ENCODE assay signal across 22 cellular contexts in genomic region chr3:126147147-126147931, GRCh38. TPM values are rescaled to one million over a fixed set of nuclear protein-coding genes. Genes with fewer than 3 reads are reported as not detected.
A peak's percentile ranks its signal among the peaks of the same experiment; 100 is the strongest.
DNase-seq lines count a peak whose midpoint lies in the region; ATAC-seq and TF ChIP-seq lines count a peak whose summit lies in the region.
"Had no signal": no experiment of that assay in that cellular context is flagged by ENCODE, and none has a peak within 500 bp of the region (broad histone marks: within the 10 kb centered on the region; RNA-seq: fewer than 3 reads in every experiment).

No MANE protein-coding gene starts in this region.

- no peak for TF ChIP-seq CTCF in left lung (IDR thresholded peaks at IDR 0.05)
- no peak for TF ChIP-seq CTCF in spleen (IDR thresholded peaks at IDR 0.05 in 8 of 11, conservative IDR thresholded peaks at IDR 0.05 in 3 of 11)

- H3K27me3 Mint-ChIP-seq in immature natural killer cell (ENCODE audit: low read depth in 3 of 3): peaks cover 0 to 3% (median 2%) of the 10 kb centered on the region in 3 donors
- H3K27me3 Mint-ChIP-seq: effector memory CD8-positive, alpha-beta T cell had no signal

- 71 to 97% (median 89%) methylated on average over 4 to 7 of the region's 7 CpGs for WGBS in spleen, 5 donors

- intact Hi-C loops in left lung (cut with DNase I): no loop called here
- intact Hi-C loops in spleen (cut with DNase I; ENCODE audit: low total_unique reads): no loop called here

- H3K27ac ChIP-seq in left lung: no peak overlapping the region
- H3K27ac ChIP-seq in spleen: no peak overlapping the region
- H3K27ac ChIP-seq: ascending aorta, neutrophil, SJCRH30 had no signal

- no peaks in the 10 kb centered on the region for H3K27me3 ChIP-seq in left lung
- H3K27me3 ChIP-seq in spleen (replicated peaks in 1 of 7): no peaks in the 10 kb centered on the region
- H3K27me3 ChIP-seq: ascending aorta, SJCRH30 had no signal

- DNase-seq in AG20443 (ENCODE audit: low spot score) (peak; percentile 3), GM03348 (ENCODE audit: low spot score) (peak; percentile 3), left lung (peak; percentile 20 to 51), spleen (peak; percentile 72), immature natural killer cell (no peak), NCI-H2227 (lab: John Stamatoyannopoulos, UW; ENCODE audit: unreplicated experiment) (no peak)
- DNase-seq: activated CD4-positive, alpha-beta T cell treated with anti-CD3 and anti-CD28 coated beads for 48 hours; activated naive CD4-positive, alpha-beta T cell treated with anti-CD3 and anti-CD28 coated beads, Interleukin-2, amount 10 ng/mL, durations not matched to agents 7 days and 5 days; DMS53; effector memory CD8-positive, alpha-beta T cell; NCI-H1694; NCI-H2227 treated with DMSO at 0.1 percent for 48 hours; SJCRH30; substantia nigra had no signal

- no peak overlapping the region for H3K27ac Mint-ChIP-seq in immature natural killer cell
- H3K27ac Mint-ChIP-seq: activated naive CD4-positive, alpha-beta T cell treated with anti-CD3 and anti-CD28 coated beads, Interleukin-2, amount 10 ng/mL, durations not matched to agents 7 days and 5 days; CD8-positive, alpha-beta T cell; effector memory CD8-positive, alpha-beta T cell had no signal

- H3K4me1 ChIP-seq in left lung (no peaks in the 10 kb centered on the region), spleen (no peaks in the 10 kb centered on the region)
- H3K4me1 ChIP-seq: ascending aorta, SJCRH30 had no signal

- no peak overlapping the region for H3K4me3 ChIP-seq in left lung
- H3K4me3 ChIP-seq in spleen: no peak overlapping the region
- H3K4me3 ChIP-seq: ascending aorta, K562, SJCRH30 had no signal

- H3K4me3 Mint-ChIP-seq in immature natural killer cell: no peak overlapping the region
- H3K4me3 Mint-ChIP-seq: activated naive CD4-positive, alpha-beta T cell treated with anti-CD3 and anti-CD28 coated beads, Interleukin-2, amount 10 ng/mL, durations not matched to agents 7 days and 5 days; CD8-positive, alpha-beta T cell; effector memory CD8-positive, alpha-beta T cell had no signal

- no peaks in the 10 kb centered on the region for H3K36me3 Mint-ChIP-seq in immature natural killer cell
- H3K36me3 Mint-ChIP-seq: activated naive CD4-positive, alpha-beta T cell treated with anti-CD3 and anti-CD28 coated beads, Interleukin-2, amount 10 ng/mL, durations not matched to agents 7 days and 5 days; CD8-positive, alpha-beta T cell had no signal

- no peaks in the 10 kb centered on the region for H3K4me1 Mint-ChIP-seq in immature natural killer cell
- H3K4me1 Mint-ChIP-seq: activated naive CD4-positive, alpha-beta T cell treated with anti-CD3 and anti-CD28 coated beads, Interleukin-2, amount 10 ng/mL, durations not matched to agents 7 days and 5 days had no signal

- ATAC-seq in left lung: no peak
- no peak for ATAC-seq in GM21515 (IDR thresholded peaks at IDR 0.05; ENCODE audit: unreplicated experiment)
- ATAC-seq: CD8-positive, alpha-beta T cell; effector memory CD8-positive, alpha-beta T cell; K562 had no signal

- no peaks in the 10 kb centered on the region for H3K9me3 Mint-ChIP-seq in immature natural killer cell
- H3K9me3 Mint-ChIP-seq: activated naive CD4-positive, alpha-beta T cell treated with anti-CD3 and anti-CD28 coated beads, Interleukin-2, amount 10 ng/mL, durations not matched to agents 7 days and 5 days; CD8-positive, alpha-beta T cell; effector memory CD8-positive, alpha-beta T cell had no signal

- TF ChIP-seq POLR2A in spleen (IDR thresholded peaks at IDR 0.05): no peak

- no peaks in the 10 kb centered on the region for H3K9me3 ChIP-seq in left lung
- no peaks in the 10 kb centered on the region for H3K9me3 ChIP-seq in spleen
- H3K9me3 ChIP-seq: ascending aorta, neutrophil, SJCRH30 had no signal

- no peaks in the 10 kb centered on the region for H3K36me3 ChIP-seq in left lung
- H3K36me3 ChIP-seq in spleen: no peaks in the 10 kb centered on the region
- H3K36me3 ChIP-seq: neutrophil, SJCRH30 had no signal

RNA-seq across cellular contexts. Expression of gene ALDH1L1, which starts 33.0 kb away (rescaled TPM):
- 1 to 10 TPM in 1 of 2 donors, under 1 TPM in 1; 0.90 to 1.8 TPM for total RNA-seq in left lung
- total RNA-seq in spleen: 1 to 10 TPM in 1 of 7 donors, under 1 TPM in 3, not detected in 3; 0.09 to 1.3 (median 0.38) TPM
- under 1 TPM; 0.13 to 0.35 (median 0.29) TPM for polyA plus RNA-seq in spleen
- polyA plus RNA-seq in immature natural killer cell: not detected
- total RNA-seq: CD8-positive, alpha-beta T cell; glomerular endothelial cell; mononuclear cell; T-helper 1 cell treated with Interleukin-12 subunit alpha and Interleukin-12 subunit beta and Interleukin-4 antibody, amounts not matched to agents 30 ng/mL and 1 ng/mL, for 36 hours had no signal

Comparison
In these comparisons a context has a peak if more than half of its experiments do, and no peak if none do; other contexts are left out.
1. DNase-seq: peak in AG20443 (single experiment), GM03348 (single experiment), left lung (2 of 2) and spleen (single experiment); none in immature natural killer cell (0 of 3) and NCI-H2227 (single experiment).